ENCODE assay signal across 22 cellular contexts in genomic region chr11:23252426-23252825, GRCh38.
"Had no signal": no experiment of that assay in that cellular context is flagged by ENCODE, and none has a peak within 500 bp of the region (broad histone marks: within the 10 kb centered on the region; RNA-seq: fewer than 3 reads in every experiment).

No MANE protein-coding gene starts in this region.

- H3K36me3 Mint-ChIP-seq: T-cell had no signal

- DNase-seq: KBM-7, MV-4-11, NCI-H1092, NCI-H1105 treated with DMSO at 0.1 percent for 48 hours, NCI-H1417 treated with DMSO at 0.1 percent for 48 hours, NCI-H146, NCI-H1694 treated with DMSO at 0.1 percent for 48 hours, NCI-H2029, NCI-H2081 treated with DMSO at 0.1 percent for 48 hours, NCI-H2171, NCI-H226, NCI-H446, NCI-H510A, NCI-H524 treated with DMSO at 0.1 percent for 48 hours, NCI-H69, NCI-H774, Right ventricle myocardium superior, SIG-M5, SK-N-SH, SW 1271, T-cell had no signal

- H3K4me3 Mint-ChIP-seq: T-cell had no signal

- H3K4me2 ChIP-seq: SK-N-SH had no signal

- H3K9ac ChIP-seq: SK-N-SH had no signal

- ATAC-seq: Panc1, T-cell had no signal

- H3K4me1 Mint-ChIP-seq: T-cell had no signal

- H3K27ac Mint-ChIP-seq: T-cell had no signal

- H3K27me3 Mint-ChIP-seq: T-cell had no signal

- H3K9me3 ChIP-seq: SK-N-SH had no signal
